ENCODE assay signal across 11 cellular contexts in genomic region chr4:106092361-106093040, GRCh38.
"Had no signal": no experiment of that assay in that cellular context is flagged by ENCODE, and none has a peak within 500 bp of the region (broad histone marks: within the 10 kb centered on the region; RNA-seq: fewer than 3 reads in every experiment).

No MANE protein-coding gene starts in this region.

- H3K36me3 ChIP-seq: HAP-1 had no signal

- H3K9me3 ChIP-seq: HAP-1 had no signal

- H3K27ac ChIP-seq: GM23248 had no signal

- DNase-seq: GM23248, GOT3, H7, H9, HCEC 1CT, HFFc6 had no signal

- H3K4me1 ChIP-seq: HAP-1 had no signal

- H3K27ac Mint-ChIP-seq: GM23338, H9, HFFc6 had no signal

- ATAC-seq: GM23338, HCT116 had no signal

- FAIRE-seq: H1, H54 had no signal

- H3K4me3 Mint-ChIP-seq: GM23338, H9, HFFc6 had no signal

- H3K4me3 ChIP-seq: GM23248, GM23338, HAP-1 had no signal

- H3K9ac ChIP-seq: GM23248 had no signal
